Comparison of ENCODE assay signal across 19 cellular contexts in genomic region chr20:57786304-57786942, GRCh38.
DNase-seq lines count a peak whose midpoint lies in the region; ATAC-seq, FAIRE-seq and TF ChIP-seq lines count a peak whose summit lies in the region.
"Had no signal": no experiment of that assay in that cellular context is flagged by ENCODE, and none has a peak within 500 bp of the region (broad histone marks: within the 10 kb centered on the region; RNA-seq: fewer than 3 reads in every experiment).

No MANE protein-coding gene starts in this region.

- DNase-seq in HepG2 (ENCODE audit: low spot score) (no peak), right lobe of liver (no peak), GM12878 (ENCODE audit: low read depth, low spot score) (no peak), mesenchymal stem cell (no peak), suprapubic skin (ENCODE audit: low spot score in 2 of 2) (peak; percentile 18 to 46), ecto neural progenitor cell (ENCODE audit: low spot score) (no peak), NCI-H524 treated with DMSO at 0.1 percent for 48 hours (lab: John Stamatoyannopoulos, UW) (no peak)
- DNase-seq: Calu3; CD8-positive, alpha-beta T cell; DMS53; EL; HFFc6; NCI-H1105; NCI-H1694; NCI-H748 treated with DMSO at 0.1 percent for 48 hours; OCI-M1; SHP77 treated with DMSO at 0.1 percent for 48 hours had no signal

- POLR2A ChIA-PET in HepG2 (lab: Yijun Ruan, JAX) (no interaction called here), GM12878 (lab: Charles Lee) (no interaction called here)

- no peak overlapping the region for H3K9ac ChIP-seq in HepG2 (ENCODE audit: insufficient read depth, low read depth, low read length)
- no peak overlapping the region for H3K9ac ChIP-seq in GM12878 (ENCODE audit: control insufficient read depth, insufficient read depth, low read length)
- no peak overlapping the region for H3K9ac ChIP-seq in mesenchymal stem cell (ENCODE audit: low read length)

- H2AFZ ChIP-seq in HepG2 (ENCODE audit: low read length) = no peak overlapping the region
- H2AFZ ChIP-seq in GM12878 (ENCODE audit: control insufficient read depth, low read depth, low read length) = no peak overlapping the region
- H2AFZ ChIP-seq in mesenchymal stem cell (ENCODE audit: low read depth, low read length) = no peak overlapping the region

- H4K20me1 ChIP-seq in HepG2 (ENCODE audit: insufficient read depth, low read length) (no peaks in the 10 kb centered on the region), GM12878 (ENCODE audit: control insufficient read depth, insufficient read depth) (no peaks in the 10 kb centered on the region)

- 13% methylated on average over 14 of the region's 14 CpGs for WGBS in HepG2 (ENCODE audit: low lambda C conversion rate)
- 45% methylated on average over 8 of the region's 14 CpGs for WGBS in right lobe of liver (ENCODE audit: insufficient coverage, low coverage, low lambda C conversion rate, missing lambda C conversion rate)
- WGBS in GM12878 (ENCODE audit: insufficient coverage, insufficient replicate concordance, low lambda C conversion rate, missing lambda C conversion rate) = 27% methylated on average over 14 of the region's 14 CpGs
- WGBS in mesenchymal stem cell = 76% methylated on average over 14 of the region's 14 CpGs
- WGBS in suprapubic skin = 78% methylated on average over 14 of the region's 14 CpGs

- peak overlapping the region; percentile 27 for H4K91ac ChIP-seq in mesenchymal stem cell (ENCODE audit: low read length)

- FAIRE-seq in HepG2 (lab: Jason Lieb, UNC) = no peak
- FAIRE-seq in GM12878 (lab: Jason Lieb, UNC) = no peak
- FAIRE-seq: H54 had no signal

- no peak overlapping the region for H2BK5ac ChIP-seq in mesenchymal stem cell (ENCODE audit: low read depth, low read length, poor library complexity, severe bottlenecking)

- SMC1A ChIA-PET in GM12878 (lab: Charles Lee; ENCODE audit: uncharacterized antibody, unreplicated experiment) = interaction anchor here (0.9 kb wide), 1 partner anchor 17 kb away, joined by 4 read pairs; no protein-coding TSS in a partner anchor

- no peaks in the 10 kb centered on the region for H3K79me1 ChIP-seq in mesenchymal stem cell (replicated peaks; ENCODE audit: low read length, poor library complexity, severe bottlenecking)

- no peak overlapping the region for H3K14ac ChIP-seq in mesenchymal stem cell (ENCODE audit: low read length in 2 of 2)

- H3K27ac ChIP-seq in HepG2 (ENCODE audit: extremely low read length, insufficient read depth, low read length) (no peak overlapping the region), right lobe of liver (no peak overlapping the region), GM12878 (ENCODE audit: control insufficient read depth, insufficient read depth) (no peak overlapping the region), mesenchymal stem cell (ENCODE audit: low read length, poor library complexity, severe bottlenecking) (no peak overlapping the region), suprapubic skin (no peak overlapping the region)

- ATAC-seq in HepG2 = no peak
- ATAC-seq in right lobe of liver = no peak
- peak; percentile 82 for ATAC-seq in GM12878
- ATAC-seq in GM21515 (IDR thresholded peaks at IDR 0.05; ENCODE audit: unreplicated experiment) = no peak
- ATAC-seq: CD8-positive, alpha-beta T cell had no signal

- H3K79me2 ChIP-seq in HepG2 (ENCODE audit: insufficient read depth, low read length) = no peaks in the 10 kb centered on the region
- H3K79me2 ChIP-seq in GM12878 (ENCODE audit: control insufficient read depth, insufficient read depth, low read length) = no peaks in the 10 kb centered on the region

- TF ChIP-seq EP300 in HepG2 (IDR thresholded peaks at IDR 0.05; ENCODE audit: low read depth in 2 of 2, low read length in 2 of 2) (no peak), HepG2 (CRISPR knock-in tag; IDR thresholded peaks at IDR 0.05; ENCODE audit: borderline replicate concordance) (no peak), GM12878 (IDR thresholded peaks at IDR 0.05; ENCODE audit: borderline replicate concordance in 1 of 2, control insufficient read depth in 1 of 2, low read depth in 2 of 2, low read length in 2 of 2) (no peak), suprapubic skin (IDR thresholded peaks at IDR 0.05) (no peak)

- no peak overlapping the region for H3K18ac ChIP-seq in mesenchymal stem cell (ENCODE audit: low read depth in 1 of 2, low read length in 2 of 2)

- TF ChIP-seq RAD21 in HepG2 (CRISPR knock-in tag; IDR thresholded peaks at IDR 0.05) (no peak), GM12878 (IDR thresholded peaks at IDR 0.05; ENCODE audit: insufficient read depth, low read depth, low read length) (no peak)

- H3K4me3 ChIP-seq in HepG2 (replicated peaks in 1 of 3; ENCODE audit: insufficient read depth in 1 of 3, low read depth in 2 of 3, low read length in 3 of 3) = no peak overlapping the region
- H3K4me3 ChIP-seq in right lobe of liver = no peak overlapping the region
- no peak overlapping the region for H3K4me3 ChIP-seq in GM12878
- no peak overlapping the region for H3K4me3 ChIP-seq in mesenchymal stem cell (ENCODE audit: insufficient read depth in 1 of 2, low read depth in 1 of 2, low read length in 2 of 2)
- no peak overlapping the region for H3K4me3 ChIP-seq in suprapubic skin

- H3K36me3 ChIP-seq in HepG2 (replicated peaks in 1 of 2; ENCODE audit: control insufficient read depth in 1 of 2, insufficient read depth in 2 of 2, low read length in 2 of 2) = no peaks in the 10 kb centered on the region
- H3K36me3 ChIP-seq in right lobe of liver = no peaks in the 10 kb centered on the region
- no peaks in the 10 kb centered on the region for H3K36me3 ChIP-seq in GM12878 (ENCODE audit: control insufficient read depth in 2 of 2, insufficient read depth in 2 of 2, low read length in 1 of 2)
- H3K36me3 ChIP-seq in mesenchymal stem cell (ENCODE audit: control insufficient read depth in 1 of 2, insufficient read depth in 2 of 2, low read depth in 1 of 2, low read length in 2 of 2) = no peaks in the 10 kb centered on the region
- no peaks in the 10 kb centered on the region for H3K36me3 ChIP-seq in suprapubic skin

- no peak overlapping the region for H3K4ac ChIP-seq in mesenchymal stem cell (ENCODE audit: low read depth in 1 of 2, low read length in 2 of 2)

- H3K9me3 ChIP-seq in HepG2 (ENCODE audit: low read length) = no peaks in the 10 kb centered on the region
- H3K9me3 ChIP-seq in right lobe of liver = no peaks in the 10 kb centered on the region
- no peaks in the 10 kb centered on the region for H3K9me3 ChIP-seq in GM12878 (replicated peaks; ENCODE audit: control insufficient read depth, insufficient read depth, low read length)
- H3K9me3 ChIP-seq in mesenchymal stem cell (ENCODE audit: control insufficient read depth, low read length) = peaks cover 1% of the 10 kb centered on the region
- no peaks in the 10 kb centered on the region for H3K9me3 ChIP-seq in suprapubic skin

- H2BK15ac ChIP-seq in mesenchymal stem cell (ENCODE audit: low read depth, poor library complexity, severe bottlenecking) = no peak overlapping the region

- CTCF ChIA-PET in HepG2 (lab: Yijun Ruan, JAX; ENCODE audit: low intra/inter-chr PET ratio, low total read pairs) (no interaction called here), GM12878 (lab: Yijun Ruan, JAX) (no interaction called here)

- H3K4me2 ChIP-seq in HepG2 (ENCODE audit: low read depth, low read length) (no peak overlapping the region), GM12878 (ENCODE audit: control insufficient read depth, insufficient read depth) (no peak overlapping the region), mesenchymal stem cell (ENCODE audit: low read length, poor library complexity, severe bottlenecking) (no peak overlapping the region)

- no peak overlapping the region for H4K8ac ChIP-seq in mesenchymal stem cell (ENCODE audit: low read length)

- H2AK5ac ChIP-seq in mesenchymal stem cell (ENCODE audit: low read length, severe bottlenecking) = no peak overlapping the region

- in situ Hi-C loops in HepG2 (cut with HindIII; ENCODE audit: extremely low pct_ligation_motif_present, low pct_unique_long_range_greater_than_20kb) (no loop called here), GM12878 (cut with MboI) (no loop called here)

- H2BK120ac ChIP-seq in mesenchymal stem cell (ENCODE audit: low read depth, low read length) = no peak overlapping the region

- peaks cover 2 to 30% of the 10 kb centered on the region in 2 experiments; a peak in 3 of 5 replicates for H3K27me3 ChIP-seq in HepG2 (ENCODE audit: control insufficient read depth in 1 of 2, insufficient read depth in 2 of 2, low read length in 2 of 2)
- H3K27me3 ChIP-seq in right lobe of liver = no peaks in the 10 kb centered on the region
- H3K27me3 ChIP-seq in GM12878 (replicated peaks in 1 of 2; ENCODE audit: control insufficient read depth in 2 of 2, insufficient read depth in 2 of 2, low read length in 1 of 2) = peaks cover 0 to 1% of the 10 kb centered on the region in 2 experiments; a peak in 1 of 4 replicates
- H3K27me3 ChIP-seq in mesenchymal stem cell (ENCODE audit: control insufficient read depth in 1 of 2, insufficient read depth in 1 of 2, low read length in 2 of 2) = peaks cover 20 to 50% of the 10 kb centered on the region in 2 experiments
- H3K27me3 ChIP-seq in suprapubic skin = peaks cover 4% of the 10 kb centered on the region

- intact Hi-C loops in HepG2 (cut with micrococcal nuclease; ENCODE audit: unreplicated experiment) = no loop called here
- intact Hi-C loops in right lobe of liver (cut with DNase I) = no loop called here
- intact Hi-C loops in GM12878 (cut with micrococcal nuclease; ENCODE audit: unreplicated experiment) = no loop called here

- TF ChIP-seq POLR2A in HepG2 (IDR thresholded peaks at IDR 0.05; ENCODE audit: insufficient read depth in 1 of 2, low read depth in 2 of 2, low read length in 2 of 2) = no peak
- no peak for TF ChIP-seq POLR2A in right lobe of liver (IDR thresholded peaks at IDR 0.05)
- TF ChIP-seq POLR2A in GM12878 (IDR thresholded peaks at IDR 0.05; ENCODE audit: low read depth, low read length) = no peak
- no peak for TF ChIP-seq POLR2A in suprapubic skin (IDR thresholded peaks at IDR 0.05)

- H3K4me1 ChIP-seq in HepG2 (ENCODE audit: insufficient read depth, low read length) = no peaks in the 10 kb centered on the region
- H3K4me1 ChIP-seq in right lobe of liver = no peaks in the 10 kb centered on the region
- no peaks in the 10 kb centered on the region for H3K4me1 ChIP-seq in GM12878 (ENCODE audit: control insufficient read depth, insufficient read depth, low read length)
- no peaks in the 10 kb centered on the region for H3K4me1 ChIP-seq in mesenchymal stem cell (ENCODE audit: control insufficient read depth, insufficient read depth, low read depth, low read length)
- no peaks in the 10 kb centered on the region for H3K4me1 ChIP-seq in suprapubic skin

- BruUV-seq in HepG2 (replicated peaks; lab: Mats Ljungman, UMichigan) (no TSS peak), GM12878 (replicated peaks; lab: Mats Ljungman, UMichigan) (no TSS peak)

- TF ChIP-seq CTCF in HepG2 (CRISPR knock-in tag; IDR thresholded peaks at IDR 0.05) (no peak), right lobe of liver (IDR thresholded peaks at IDR 0.05) (no peak), GM12878 (IDR thresholded peaks at IDR 0.05 in 2 of 3, conservative IDR thresholded peaks at IDR 0.05 in 1 of 3; ENCODE audit: control insufficient read depth in 2 of 3, extremely low read depth in 1 of 3, insufficient read depth in 1 of 3, low read depth in 3 of 3, low read length in 3 of 3) (no peak), suprapubic skin (IDR thresholded peaks at IDR 0.05) (no peak)

- H2BK12ac ChIP-seq in mesenchymal stem cell (ENCODE audit: low read length in 2 of 2) = no peak overlapping the region

- RAD21 ChIA-PET in GM12878 (lab: Charles Lee; ENCODE audit: unreplicated experiment) = no interaction called here

- H3K23ac ChIP-seq in mesenchymal stem cell (ENCODE audit: low read length in 2 of 2) = no peak overlapping the region

Comparison
In these comparisons a context has a peak if more than half of its experiments do, and no peak if none do; other contexts are left out.
1. DNase-seq: peak in suprapubic skin (2 of 2); none in HepG2 (single experiment), right lobe of liver (0 of 3), GM12878 (single experiment), mesenchymal stem cell (single experiment), ecto neural progenitor cell (single experiment) and NCI-H524 treated with DMSO at 0.1 percent for 48 hours (single experiment).
2. Of the 75 proteins assayed by ChIP-seq in both HepG2 and GM12878: peak only in HepG2: none; only in GM12878: ZNF687; in both: none; in neither: 74.